1 cellular context compared by ENCODE assay signal in genomic region chr16:12551946-12552345, GRCh38.
TF ChIP-seq lines count a peak whose summit lies in the region.

No MANE protein-coding gene starts in this region.

TF ChIP-seq in IMR-90, 13 proteins besides CTCF, POLR2A, EP300 and RAD21 (continued from another document):
- no peak for TF ChIP-seq MXI1 (IDR thresholded peaks at IDR 0.05; ENCODE audit: borderline replicate concordance, low read depth, low read length)
- no peak for TF ChIP-seq CHD1 (IDR thresholded peaks at IDR 0.05; ENCODE audit: low read depth, low read length)
- TF ChIP-seq MAZ (IDR thresholded peaks at IDR 0.05; ENCODE audit: borderline replicate concordance, low read depth, low read length), result no peak
- TF ChIP-seq FOS (IDR thresholded peaks at IDR 0.05; ENCODE audit: low read depth, low read length), result no peak
- no peak for TF ChIP-seq ELK1 (IDR thresholded peaks at IDR 0.05; ENCODE audit: borderline replicate concordance, low read depth, low read length)
- TF ChIP-seq MAFK (IDR thresholded peaks at IDR 0.05; ENCODE audit: low read depth, low read length), result no peak
- TF ChIP-seq BHLHE40 (IDR thresholded peaks at IDR 0.05; ENCODE audit: low read depth, low read length), result no peak
